ENCODE assay signal across 27 cellular contexts in the genomic region with DNA sequence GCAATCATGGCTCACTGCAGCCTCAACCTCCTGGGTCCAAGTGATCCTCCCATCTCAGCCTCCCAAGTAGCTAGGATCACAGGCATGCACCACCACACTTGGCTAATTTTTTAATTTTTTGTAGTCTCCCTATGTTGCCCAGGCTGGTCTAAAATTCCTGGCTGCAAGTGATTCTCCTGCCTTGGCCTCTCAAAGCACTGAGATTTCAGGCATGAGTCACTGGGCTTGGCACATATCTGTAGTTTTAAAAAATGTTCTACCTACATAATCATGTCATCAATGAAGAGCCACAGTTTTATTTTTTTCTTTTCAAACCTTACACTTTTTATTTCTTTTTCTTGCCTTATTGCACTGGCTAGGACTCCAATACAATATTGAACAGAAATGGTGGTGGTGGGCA. TPM values are rescaled to one million over a fixed set of nuclear protein-coding genes. Genes with fewer than 3 reads are reported as not detected.
"Had no signal": no experiment of that assay in that cellular context is flagged by ENCODE, and none has a peak within 500 bp of the region (broad histone marks: within the 10 kb centered on the region; RNA-seq: fewer than 3 reads in every experiment).

No MANE protein-coding gene starts in this region.

- H3K4me3 ChIP-seq: Peyer's patch had no signal

- ATAC-seq: activated CD8-positive, alpha-beta memory T cell treated with anti-CD3 and anti-CD28 coated beads, Interleukin-2, amount 10 ng/mL, durations not matched to agents 7 days and 5 days; activated naive CD4-positive, alpha-beta T cell treated with anti-CD3 and anti-CD28 coated beads, Interleukin-2, amount 50 U/mL, for 72 hours; activated naive CD8-positive, alpha-beta T cell treated with anti-CD3 and anti-CD28 coated beads, Interleukin-2, amount 50 U/mL, for 24 hours; T-helper 17 cell; WTC11 had no signal

- DNase-seq: activated CD4-positive, alpha-beta T cell treated with anti-CD3 and anti-CD28 coated beads, Interleukin-2, amount 10 ng/mL, durations not matched to agents 24 days and 14 days; activated CD4-positive, alpha-beta T cell treated with anti-CD3 and anti-CD28 coated beads, Interleukin-2, amount 50 U/mL, for 48 hours; activated CD4-positive, CD25-positive, alpha-beta regulatory T cell treated with anti-CD3 and anti-CD28 coated beads, Interleukin-2, amount 50 U/mL, for 72 hours; activated CD8-positive, alpha-beta memory T cell treated with anti-CD3 and anti-CD28 coated beads, Interleukin-2, amount 10 ng/mL, durations not matched to agents 7 days and 5 days; activated effector memory CD4-positive, alpha-beta T cell treated with anti-CD3 and anti-CD28 coated beads, Interleukin-2, amount 50 U/mL, for 16 hours; activated naive CD4-positive, alpha-beta T cell treated with Interleukin-2 at 50 U/mL for 16 hours; activated naive CD8-positive, alpha-beta T cell treated with anti-CD3 and anti-CD28 coated beads, Interleukin-2, amount 50 U/mL, for 24 hours; activated T-cell treated with anti-CD3 and anti-CD28 coated beads, Interleukin-2, amount 50 U/mL, for 24 hours; brain microvascular endothelial cell; central memory CD4-positive, alpha-beta T cell; Karpas-422; MV-4-11; NCI-H1092 treated with DMSO at 0.1 percent for 48 hours; NCI-H1417 treated with DMSO at 0.1 percent for 48 hours; NCI-H1694; NCI-H2029 treated with DMSO at 0.1 percent for 48 hours; NCI-H345; NCI-H510A treated with DMSO at 0.1 percent for 48 hours; NCI-H69; NK-92 treated with Interleukin-12 subunit alpha and Interleukin-12 subunit beta, amount 100 ng/mL, for 24 hours; OCI-M1; Peyer's patch; SHP77 treated with DMSO at 0.1 percent for 48 hours; T-helper 17 cell; T-helper 9 cell had no signal

RNA-seq across cellular contexts. Expression of gene TMEM92, which starts 39.7 kb away (rescaled TPM):
- total RNA-seq: T-helper 17 cell had no signal
